Comparison of ENCODE assay signal across 10 cellular contexts in the genomic region with DNA sequence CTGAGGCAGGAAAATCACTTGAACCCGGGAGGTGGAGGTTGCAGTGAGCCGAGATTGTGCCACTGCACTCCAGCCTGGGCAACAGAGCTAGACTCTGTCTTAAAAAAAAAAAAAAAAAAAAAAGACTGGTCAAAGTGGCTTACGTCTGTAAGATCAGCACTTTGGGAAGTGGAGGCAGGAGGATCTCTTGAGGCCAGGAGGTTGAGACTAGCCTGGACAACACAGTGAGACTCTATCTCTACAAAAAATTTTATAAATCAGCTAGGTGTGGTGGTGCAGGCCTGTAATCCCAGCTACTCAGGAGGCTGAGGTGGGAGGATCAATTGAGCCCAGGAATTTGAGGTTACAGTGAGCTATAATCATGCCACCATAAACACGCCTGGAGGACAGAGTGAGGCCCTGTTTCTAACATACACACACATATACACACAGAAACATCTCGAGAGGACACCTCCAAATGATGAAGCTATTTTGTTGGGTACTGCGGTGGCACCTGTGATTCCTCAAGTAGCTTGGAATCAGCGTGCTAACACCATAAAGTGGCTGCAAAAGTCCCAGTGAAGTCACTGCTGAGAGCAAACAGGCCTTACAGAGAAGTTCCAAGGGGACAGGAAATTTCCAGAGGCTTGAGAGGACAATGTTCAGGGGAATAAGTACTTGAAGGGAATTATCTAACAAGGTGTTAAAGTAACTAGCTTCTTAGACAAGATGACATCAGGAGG. TPM values are rescaled to one million over a fixed set of nuclear protein-coding genes. Genes with fewer than 3 reads are reported as not detected.
DNase-seq lines count a peak whose midpoint lies in the region; ATAC-seq and TF ChIP-seq lines count a peak whose summit lies in the region.
"Had no signal": no experiment of that assay in that cellular context is flagged by ENCODE, and none has a peak within 500 bp of the region (broad histone marks: within the 10 kb centered on the region; RNA-seq: fewer than 3 reads in every experiment).

No MANE protein-coding gene starts in this region.

- H3K27ac Mint-ChIP-seq in T-helper 1 cell treated with Interleukin-12 subunit alpha and Interleukin-12 subunit beta and Interleukin-4 antibody, amounts not matched to agents 30 μg/mL and 1 μg/mL, for 36 hours = peak overlapping the region; percentile 79
- H3K27ac Mint-ChIP-seq in activated CD8-positive, alpha-beta T cell treated with anti-CD3 and anti-CD28 coated beads for 36 hours = peak overlapping the region; percentile 89

- H3K36me3 ChIP-seq in subcutaneous abdominal adipose tissue (ENCODE audit: control insufficient read depth in 5 of 5, insufficient read depth in 5 of 5, low read length in 5 of 5) = peaks cover 0 to 8% (median 3%) of the 10 kb centered on the region in 5 donors

- no peak for TF ChIP-seq CTCF in activated CD8-positive, alpha-beta T cell treated with anti-CD3 and anti-CD28 coated beads for 36 hours (IDR thresholded peaks at IDR 0.05)

- POLR2A ChIA-PET in activated CD8-positive, alpha-beta T cell treated with anti-CD3 and anti-CD28 coated beads for 36 hours (lab: Charles Lee) = interaction anchor here (0.7 to 1.2 kb wide), 3 partner anchors 23 to 132 kb away, joined by 3 to 5 read pairs (median 3); no protein-coding TSS in a partner anchor

- H3K36me3 Mint-ChIP-seq in T-helper 1 cell treated with Interleukin-12 subunit alpha and Interleukin-12 subunit beta and Interleukin-4 antibody, amounts not matched to agents 30 μg/mL and 1 μg/mL, for 36 hours (ENCODE audit: low read depth) = peaks cover 20% of the 10 kb centered on the region
- H3K36me3 Mint-ChIP-seq in activated CD8-positive, alpha-beta T cell treated with anti-CD3 and anti-CD28 coated beads for 36 hours (ENCODE audit: low read depth) = peaks cover 22% of the 10 kb centered on the region

- intact Hi-C loops in activated CD8-positive, alpha-beta T cell treated with anti-CD3 and anti-CD28 coated beads for 36 hours (cut with micrococcal nuclease) = no loop called here

- H3K9me3 Mint-ChIP-seq in T-helper 1 cell treated with Interleukin-12 subunit alpha and Interleukin-12 subunit beta and Interleukin-4 antibody, amounts not matched to agents 30 μg/mL and 1 μg/mL, for 36 hours = no peaks in the 10 kb centered on the region
- H3K9me3 Mint-ChIP-seq in activated CD8-positive, alpha-beta T cell treated with anti-CD3 and anti-CD28 coated beads for 36 hours = no peaks in the 10 kb centered on the region

- H3K4me3 Mint-ChIP-seq in T-helper 1 cell treated with Interleukin-12 subunit alpha and Interleukin-12 subunit beta and Interleukin-4 antibody, amounts not matched to agents 30 μg/mL and 1 μg/mL, for 36 hours = peak overlapping the region; percentile 86
- H3K4me3 Mint-ChIP-seq in activated CD8-positive, alpha-beta T cell treated with anti-CD3 and anti-CD28 coated beads for 36 hours = peak overlapping the region; percentile 91

- CTCF ChIA-PET in activated CD8-positive, alpha-beta T cell treated with anti-CD3 and anti-CD28 coated beads for 36 hours (lab: Charles Lee) = interaction anchor here (1.1 to 1.4 kb wide), 3 partner anchors 18 to 132 kb away, joined by 4 read pairs; no protein-coding TSS in a partner anchor

- H3K9me3 ChIP-seq in iPS-18c (ENCODE audit: control insufficient read depth, insufficient read depth, low read length) = no peaks in the 10 kb centered on the region
- no peaks in the 10 kb centered on the region for H3K9me3 ChIP-seq in subcutaneous abdominal adipose tissue (ENCODE audit: control insufficient read depth in 5 of 5, low read length in 5 of 5)

- peaks cover 19 to 72% (median 66%) of the 10 kb centered on the region in 5 donors for H3K4me1 ChIP-seq in subcutaneous abdominal adipose tissue (ENCODE audit: control insufficient read depth in 5 of 5, insufficient read depth in 5 of 5, low read length in 5 of 5)

- DNase-seq in T-helper 1 cell (no peak), middle frontal gyrus (ENCODE audit: extremely low spot score, low spot score) (no peak)
- no peak for DNase-seq in activated CD8-positive, alpha-beta T cell treated with anti-CD3 and anti-CD28 coated beads for 36 hours
- DNase-seq: COR-L47; effector memory CD4-positive, alpha-beta T cell had no signal

- H3K9ac ChIP-seq in subcutaneous abdominal adipose tissue (ENCODE audit: low read length in 5 of 5) = peak overlapping the region; percentile 65 to 99 (median 95)

- H3K27me3 ChIP-seq in subcutaneous abdominal adipose tissue (ENCODE audit: control insufficient read depth in 5 of 5, insufficient read depth in 4 of 5, low read length in 5 of 5) = no peaks in the 10 kb centered on the region

- peaks cover 47% of the 10 kb centered on the region for H3K4me1 Mint-ChIP-seq in T-helper 1 cell treated with Interleukin-12 subunit alpha and Interleukin-12 subunit beta and Interleukin-4 antibody, amounts not matched to agents 30 μg/mL and 1 μg/mL, for 36 hours (ENCODE audit: low read depth)
- peaks cover 54% of the 10 kb centered on the region for H3K4me1 Mint-ChIP-seq in activated CD8-positive, alpha-beta T cell treated with anti-CD3 and anti-CD28 coated beads for 36 hours (ENCODE audit: low read depth)

- no peak for ATAC-seq in activated CD8-positive, alpha-beta T cell treated with anti-CD3 and anti-CD28 coated beads for 36 hours
- ATAC-seq in HG02840 (IDR thresholded peaks at IDR 0.05; ENCODE audit: low FRiP score, unreplicated experiment) = no peak
- no peak for ATAC-seq in GM19023 (IDR thresholded peaks at IDR 0.05; ENCODE audit: unreplicated experiment)

- H3K4me3 ChIP-seq in iPS-18c (ENCODE audit: insufficient read depth, low read depth, low read length) (peak overlapping the region; percentile 91), subcutaneous abdominal adipose tissue (ENCODE audit: low read depth in 1 of 5, low read length in 5 of 5) (peak overlapping the region; percentile 63 to 92 (median 79))

- H3K27me3 Mint-ChIP-seq in T-helper 1 cell treated with Interleukin-12 subunit alpha and Interleukin-12 subunit beta and Interleukin-4 antibody, amounts not matched to agents 30 μg/mL and 1 μg/mL, for 36 hours (ENCODE audit: low read depth) = no peaks in the 10 kb centered on the region
- no peaks in the 10 kb centered on the region for H3K27me3 Mint-ChIP-seq in activated CD8-positive, alpha-beta T cell treated with anti-CD3 and anti-CD28 coated beads for 36 hours

- H3K27ac ChIP-seq in subcutaneous abdominal adipose tissue (ENCODE audit: low read depth, low read length) = peak overlapping the region; percentile 99

RNA-seq across cellular contexts. Expression of gene NADK, which starts 1.4 kb away (rescaled TPM):
- total RNA-seq in activated CD8-positive, alpha-beta T cell treated with anti-CD3 and anti-CD28 coated beads for 36 hours = 10 to 100 TPM; 57.3 to 65.6 TPM

RNA-seq across cellular contexts. Expression of gene CDK11A, which starts 52.7 kb away (rescaled TPM):
- total RNA-seq in activated CD8-positive, alpha-beta T cell treated with anti-CD3 and anti-CD28 coated beads for 36 hours = 10 to 100 TPM; 64.8 to 70.6 TPM
